1 cellular context compared by ENCODE assay signal in the genomic region with DNA sequence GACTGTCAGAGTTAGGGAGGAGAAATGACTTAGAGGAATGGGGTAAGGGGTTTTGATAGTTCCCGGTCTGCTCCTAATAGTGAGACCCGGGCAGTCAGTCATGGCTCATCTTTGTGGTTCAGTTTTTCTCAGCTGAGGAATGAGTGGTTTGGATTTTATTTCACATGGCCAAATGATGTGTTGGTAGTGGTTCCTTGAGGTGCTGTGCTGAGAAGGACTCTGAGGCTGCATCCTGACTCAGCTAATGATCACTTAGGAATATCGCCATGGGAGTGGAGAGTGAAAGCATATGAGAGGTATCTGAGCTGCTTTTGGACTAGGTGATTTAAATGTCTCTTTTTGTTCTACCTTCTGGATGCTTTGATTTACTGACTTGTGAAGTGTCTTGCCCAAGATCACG.
TF ChIP-seq lines count a peak whose summit lies in the region.

No MANE protein-coding gene starts in this region.

TF ChIP-seq in GM23338, 12 proteins besides CTCF, POLR2A, EP300 and RAD21 (continued from another document):
- TF ChIP-seq, protein P1, sequence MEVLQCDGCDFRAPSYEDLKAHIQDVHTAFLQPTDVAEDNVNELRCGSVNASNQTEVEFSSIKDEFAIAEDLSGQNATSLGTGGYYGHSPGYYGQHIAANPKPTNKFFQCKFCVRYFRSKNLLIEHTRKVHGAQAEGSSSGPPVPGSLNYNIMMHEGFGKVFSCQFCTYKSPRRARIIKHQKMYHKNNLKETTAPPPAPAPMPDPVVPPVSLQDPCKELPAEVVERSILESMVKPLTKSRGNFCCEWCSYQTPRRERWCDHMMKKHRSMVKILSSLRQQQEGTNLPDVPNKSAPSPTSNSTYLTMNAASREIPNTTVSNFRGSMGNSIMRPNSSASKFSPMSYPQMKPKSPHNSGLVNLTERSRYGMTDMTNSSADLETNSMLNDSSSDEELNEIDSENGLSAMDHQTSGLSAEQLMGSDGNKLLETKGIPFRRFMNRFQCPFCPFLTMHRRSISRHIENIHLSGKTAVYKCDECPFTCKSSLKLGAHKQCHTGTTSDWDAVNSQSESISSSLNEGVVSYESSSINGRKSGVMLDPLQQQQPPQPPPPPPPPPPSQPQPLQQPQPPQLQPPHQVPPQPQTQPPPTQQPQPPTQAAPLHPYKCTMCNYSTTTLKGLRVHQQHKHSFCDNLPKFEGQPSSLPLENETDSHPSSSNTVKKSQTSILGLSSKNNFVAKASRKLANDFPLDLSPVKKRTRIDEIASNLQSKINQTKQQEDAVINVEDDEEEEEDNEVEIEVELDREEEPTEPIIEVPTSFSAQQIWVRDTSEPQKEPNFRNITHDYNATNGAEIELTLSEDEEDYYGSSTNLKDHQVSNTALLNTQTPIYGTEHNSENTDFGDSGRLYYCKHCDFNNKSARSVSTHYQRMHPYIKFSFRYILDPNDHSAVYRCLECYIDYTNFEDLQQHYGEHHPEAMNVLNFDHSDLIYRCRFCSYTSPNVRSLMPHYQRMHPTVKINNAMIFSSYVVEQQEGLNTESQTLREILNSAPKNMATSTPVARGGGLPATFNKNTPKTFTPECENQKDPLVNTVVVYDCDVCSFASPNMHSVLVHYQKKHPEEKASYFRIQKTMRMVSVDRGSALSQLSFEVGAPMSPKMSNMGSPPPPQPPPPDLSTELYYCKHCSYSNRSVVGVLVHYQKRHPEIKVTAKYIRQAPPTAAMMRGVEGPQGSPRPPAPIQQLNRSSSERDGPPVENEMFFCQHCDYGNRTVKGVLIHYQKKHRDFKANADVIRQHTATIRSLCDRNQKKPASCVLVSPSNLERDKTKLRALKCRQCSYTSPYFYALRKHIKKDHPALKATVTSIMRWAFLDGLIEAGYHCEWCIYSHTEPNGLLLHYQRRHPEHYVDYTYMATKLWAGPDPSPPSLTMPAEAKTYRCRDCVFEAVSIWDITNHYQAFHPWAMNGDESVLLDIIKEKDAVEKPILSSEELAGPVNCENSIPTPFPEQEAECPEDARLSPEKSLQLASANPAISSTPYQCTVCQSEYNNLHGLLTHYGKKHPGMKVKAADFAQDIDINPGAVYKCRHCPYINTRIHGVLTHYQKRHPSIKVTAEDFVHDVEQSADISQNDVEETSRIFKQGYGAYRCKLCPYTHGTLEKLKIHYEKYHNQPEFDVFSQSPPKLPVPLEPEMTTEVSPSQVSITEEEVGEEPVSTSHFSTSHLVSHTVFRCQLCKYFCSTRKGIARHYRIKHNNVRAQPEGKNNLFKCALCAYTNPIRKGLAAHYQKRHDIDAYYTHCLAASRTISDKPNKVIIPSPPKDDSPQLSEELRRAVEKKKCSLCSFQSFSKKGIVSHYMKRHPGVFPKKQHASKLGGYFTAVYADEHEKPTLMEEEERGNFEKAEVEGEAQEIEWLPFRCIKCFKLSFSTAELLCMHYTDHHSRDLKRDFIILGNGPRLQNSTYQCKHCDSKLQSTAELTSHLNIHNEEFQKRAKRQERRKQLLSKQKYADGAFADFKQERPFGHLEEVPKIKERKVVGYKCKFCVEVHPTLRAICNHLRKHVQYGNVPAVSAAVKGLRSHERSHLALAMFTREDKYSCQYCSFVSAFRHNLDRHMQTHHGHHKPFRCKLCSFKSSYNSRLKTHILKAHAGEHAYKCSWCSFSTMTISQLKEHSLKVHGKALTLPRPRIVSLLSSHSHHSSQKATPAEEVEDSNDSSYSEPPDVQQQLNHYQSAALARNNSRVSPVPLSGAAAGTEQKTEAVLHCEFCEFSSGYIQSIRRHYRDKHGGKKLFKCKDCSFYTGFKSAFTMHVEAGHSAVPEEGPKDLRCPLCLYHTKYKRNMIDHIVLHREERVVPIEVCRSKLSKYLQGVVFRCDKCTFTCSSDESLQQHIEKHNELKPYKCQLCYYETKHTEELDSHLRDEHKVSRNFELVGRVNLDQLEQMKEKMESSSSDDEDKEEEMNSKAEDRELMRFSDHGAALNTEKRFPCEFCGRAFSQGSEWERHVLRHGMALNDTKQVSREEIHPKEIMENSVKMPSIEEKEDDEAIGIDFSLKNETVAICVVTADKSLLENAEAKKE (CRISPR knock-in tag; IDR thresholded peaks at IDR 0.05), result no peak
- TF ChIP-seq, protein P2, sequence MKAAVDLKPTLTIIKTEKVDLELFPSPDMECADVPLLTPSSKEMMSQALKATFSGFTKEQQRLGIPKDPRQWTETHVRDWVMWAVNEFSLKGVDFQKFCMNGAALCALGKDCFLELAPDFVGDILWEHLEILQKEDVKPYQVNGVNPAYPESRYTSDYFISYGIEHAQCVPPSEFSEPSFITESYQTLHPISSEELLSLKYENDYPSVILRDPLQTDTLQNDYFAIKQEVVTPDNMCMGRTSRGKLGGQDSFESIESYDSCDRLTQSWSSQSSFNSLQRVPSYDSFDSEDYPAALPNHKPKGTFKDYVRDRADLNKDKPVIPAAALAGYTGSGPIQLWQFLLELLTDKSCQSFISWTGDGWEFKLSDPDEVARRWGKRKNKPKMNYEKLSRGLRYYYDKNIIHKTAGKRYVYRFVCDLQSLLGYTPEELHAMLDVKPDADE (IDR thresholded peaks at IDR 0.05), result no peak
- TF ChIP-seq ZNF114 (CRISPR knock-in tag; IDR thresholded peaks at IDR 0.05) (no peak), EZH2phosphoT487 (IDR thresholded peaks at IDR 0.05; ENCODE audit: unreplicated experiment) (no peak), STAT1 (IDR thresholded peaks at IDR 0.05; ENCODE audit: unreplicated experiment) (no peak), JUNB (IDR thresholded peaks at IDR 0.05; ENCODE audit: unreplicated experiment) (no peak)
- TF ChIP-seq, protein P3, sequence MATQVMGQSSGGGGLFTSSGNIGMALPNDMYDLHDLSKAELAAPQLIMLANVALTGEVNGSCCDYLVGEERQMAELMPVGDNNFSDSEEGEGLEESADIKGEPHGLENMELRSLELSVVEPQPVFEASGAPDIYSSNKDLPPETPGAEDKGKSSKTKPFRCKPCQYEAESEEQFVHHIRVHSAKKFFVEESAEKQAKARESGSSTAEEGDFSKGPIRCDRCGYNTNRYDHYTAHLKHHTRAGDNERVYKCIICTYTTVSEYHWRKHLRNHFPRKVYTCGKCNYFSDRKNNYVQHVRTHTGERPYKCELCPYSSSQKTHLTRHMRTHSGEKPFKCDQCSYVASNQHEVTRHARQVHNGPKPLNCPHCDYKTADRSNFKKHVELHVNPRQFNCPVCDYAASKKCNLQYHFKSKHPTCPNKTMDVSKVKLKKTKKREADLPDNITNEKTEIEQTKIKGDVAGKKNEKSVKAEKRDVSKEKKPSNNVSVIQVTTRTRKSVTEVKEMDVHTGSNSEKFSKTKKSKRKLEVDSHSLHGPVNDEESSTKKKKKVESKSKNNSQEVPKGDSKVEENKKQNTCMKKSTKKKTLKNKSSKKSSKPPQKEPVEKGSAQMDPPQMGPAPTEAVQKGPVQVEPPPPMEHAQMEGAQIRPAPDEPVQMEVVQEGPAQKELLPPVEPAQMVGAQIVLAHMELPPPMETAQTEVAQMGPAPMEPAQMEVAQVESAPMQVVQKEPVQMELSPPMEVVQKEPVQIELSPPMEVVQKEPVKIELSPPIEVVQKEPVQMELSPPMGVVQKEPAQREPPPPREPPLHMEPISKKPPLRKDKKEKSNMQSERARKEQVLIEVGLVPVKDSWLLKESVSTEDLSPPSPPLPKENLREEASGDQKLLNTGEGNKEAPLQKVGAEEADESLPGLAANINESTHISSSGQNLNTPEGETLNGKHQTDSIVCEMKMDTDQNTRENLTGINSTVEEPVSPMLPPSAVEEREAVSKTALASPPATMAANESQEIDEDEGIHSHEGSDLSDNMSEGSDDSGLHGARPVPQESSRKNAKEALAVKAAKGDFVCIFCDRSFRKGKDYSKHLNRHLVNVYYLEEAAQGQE (IDR thresholded peaks at IDR 0.05; ENCODE audit: unreplicated experiment), result no peak
